In the genomic region with DNA sequence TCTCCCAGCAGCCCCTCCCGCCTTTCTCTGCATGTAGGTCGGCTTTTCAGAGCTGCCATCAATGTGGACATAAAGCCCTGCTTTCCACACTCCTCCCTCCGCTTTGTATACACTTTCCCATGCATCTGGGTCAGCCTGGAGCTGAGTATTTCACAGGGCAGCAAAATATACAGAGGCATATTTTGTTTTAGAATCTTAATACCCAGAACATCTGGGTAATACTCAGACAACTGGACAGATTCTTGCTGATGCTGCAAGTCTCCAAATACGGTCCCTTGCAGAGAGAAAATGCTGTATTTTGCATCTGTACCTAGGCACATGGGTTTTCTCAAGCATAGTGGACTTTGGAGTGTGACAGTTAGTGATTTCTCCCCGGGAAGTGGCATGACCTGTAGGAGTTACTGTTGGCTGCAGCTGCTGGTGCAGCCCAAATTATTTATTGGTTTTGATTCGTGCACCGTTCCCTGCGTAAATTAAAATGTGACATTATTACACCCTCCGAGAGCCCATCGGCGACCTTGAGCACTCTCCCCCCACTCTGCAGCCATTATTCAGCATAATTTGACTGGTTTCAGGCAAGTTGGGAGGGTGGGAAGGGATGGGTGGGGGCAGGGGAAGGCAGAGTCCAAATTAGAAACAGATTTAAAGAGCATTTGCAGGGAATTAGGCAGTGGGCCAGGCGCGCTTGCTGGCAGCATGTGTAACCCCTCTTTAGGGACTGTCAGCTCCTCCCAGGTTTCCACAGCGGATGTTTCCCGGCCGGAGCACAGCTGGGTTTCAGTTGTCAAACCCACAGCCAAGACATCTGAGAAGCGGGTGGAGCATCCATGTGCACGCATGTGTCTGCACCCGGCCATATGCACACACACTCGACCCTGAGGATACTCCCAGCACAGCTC, we compare ENCODE assay signal across 1 cellular context.
A peak's percentile ranks its signal among the peaks of the same experiment; 100 is the strongest.
TF ChIP-seq lines count a peak whose summit lies in the region.

No MANE protein-coding gene starts in this region.

TF ChIP-seq in SK-N-SH, 30 proteins besides CTCF, POLR2A, EP300 and RAD21 (continued from another document):
- TF ChIP-seq, protein P1, sequence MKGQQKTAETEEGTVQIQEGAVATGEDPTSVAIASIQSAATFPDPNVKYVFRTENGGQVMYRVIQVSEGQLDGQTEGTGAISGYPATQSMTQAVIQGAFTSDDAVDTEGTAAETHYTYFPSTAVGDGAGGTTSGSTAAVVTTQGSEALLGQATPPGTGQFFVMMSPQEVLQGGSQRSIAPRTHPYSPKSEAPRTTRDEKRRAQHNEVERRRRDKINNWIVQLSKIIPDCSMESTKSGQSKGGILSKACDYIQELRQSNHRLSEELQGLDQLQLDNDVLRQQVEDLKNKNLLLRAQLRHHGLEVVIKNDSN (IDR thresholded peaks at IDR 0.05; ENCODE audit: borderline replicate concordance, low read depth): no peak
- TF ChIP-seq JUND (IDR thresholded peaks at IDR 0.05) (no peak), TAF1 (IDR thresholded peaks at IDR 0.05; ENCODE audit: borderline replicate concordance, low read depth, low read length) (no peak), FOXM1 (IDR thresholded peaks at IDR 0.05; ENCODE audit: low read depth) (no peak), SIN3A (IDR thresholded peaks at IDR 0.05; ENCODE audit: borderline replicate concordance, low read depth, low read length) (peak; percentile 75; the same call in 1 of the 2 replicates), YY1 (IDR thresholded peaks at IDR 0.05; ENCODE audit: low read depth) (no peak), TCF12 (IDR thresholded peaks at IDR 0.05) (peak; percentile 69), EZH2phosphoT487 (IDR thresholded peaks at IDR 0.05; ENCODE audit: borderline replicate concordance, low read depth) (no peak), NFIC (IDR thresholded peaks at IDR 0.05; ENCODE audit: borderline replicate concordance) (peak; percentile 33; the same call in 1 of the 2 replicates)
- TF ChIP-seq, protein P2, sequence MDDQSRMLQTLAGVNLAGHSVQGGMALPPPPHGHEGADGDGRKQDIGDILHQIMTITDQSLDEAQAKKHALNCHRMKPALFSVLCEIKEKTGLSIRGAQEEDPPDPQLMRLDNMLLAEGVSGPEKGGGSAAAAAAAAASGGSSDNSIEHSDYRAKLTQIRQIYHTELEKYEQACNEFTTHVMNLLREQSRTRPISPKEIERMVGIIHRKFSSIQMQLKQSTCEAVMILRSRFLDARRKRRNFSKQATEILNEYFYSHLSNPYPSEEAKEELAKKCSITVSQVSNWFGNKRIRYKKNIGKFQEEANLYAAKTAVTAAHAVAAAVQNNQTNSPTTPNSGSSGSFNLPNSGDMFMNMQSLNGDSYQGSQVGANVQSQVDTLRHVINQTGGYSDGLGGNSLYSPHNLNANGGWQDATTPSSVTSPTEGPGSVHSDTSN (IDR thresholded peaks at IDR 0.05): no peak
- TF ChIP-seq, protein P3, sequence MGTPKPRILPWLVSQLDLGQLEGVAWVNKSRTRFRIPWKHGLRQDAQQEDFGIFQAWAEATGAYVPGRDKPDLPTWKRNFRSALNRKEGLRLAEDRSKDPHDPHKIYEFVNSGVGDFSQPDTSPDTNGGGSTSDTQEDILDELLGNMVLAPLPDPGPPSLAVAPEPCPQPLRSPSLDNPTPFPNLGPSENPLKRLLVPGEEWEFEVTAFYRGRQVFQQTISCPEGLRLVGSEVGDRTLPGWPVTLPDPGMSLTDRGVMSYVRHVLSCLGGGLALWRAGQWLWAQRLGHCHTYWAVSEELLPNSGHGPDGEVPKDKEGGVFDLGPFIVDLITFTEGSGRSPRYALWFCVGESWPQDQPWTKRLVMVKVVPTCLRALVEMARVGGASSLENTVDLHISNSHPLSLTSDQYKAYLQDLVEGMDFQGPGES (IDR thresholded peaks at IDR 0.05; ENCODE audit: low read depth, low read length): no peak
- TF ChIP-seq, protein P4, sequence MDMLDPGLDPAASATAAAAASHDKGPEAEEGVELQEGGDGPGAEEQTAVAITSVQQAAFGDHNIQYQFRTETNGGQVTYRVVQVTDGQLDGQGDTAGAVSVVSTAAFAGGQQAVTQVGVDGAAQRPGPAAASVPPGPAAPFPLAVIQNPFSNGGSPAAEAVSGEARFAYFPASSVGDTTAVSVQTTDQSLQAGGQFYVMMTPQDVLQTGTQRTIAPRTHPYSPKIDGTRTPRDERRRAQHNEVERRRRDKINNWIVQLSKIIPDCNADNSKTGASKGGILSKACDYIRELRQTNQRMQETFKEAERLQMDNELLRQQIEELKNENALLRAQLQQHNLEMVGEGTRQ (IDR thresholded peaks at IDR 0.05; ENCODE audit: borderline replicate concordance, low read depth, low read length): no peak
- TF ChIP-seq, protein P5, sequence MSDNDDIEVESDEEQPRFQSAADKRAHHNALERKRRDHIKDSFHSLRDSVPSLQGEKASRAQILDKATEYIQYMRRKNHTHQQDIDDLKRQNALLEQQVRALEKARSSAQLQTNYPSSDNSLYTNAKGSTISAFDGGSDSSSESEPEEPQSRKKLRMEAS (IDR thresholded peaks at IDR 0.05; ENCODE audit: low read depth): no peak
TF ChIP-seq in SK-N-SH: peak in this region for 9.
